ENCODE assay signal across 1 cellular context in the genomic region with DNA sequence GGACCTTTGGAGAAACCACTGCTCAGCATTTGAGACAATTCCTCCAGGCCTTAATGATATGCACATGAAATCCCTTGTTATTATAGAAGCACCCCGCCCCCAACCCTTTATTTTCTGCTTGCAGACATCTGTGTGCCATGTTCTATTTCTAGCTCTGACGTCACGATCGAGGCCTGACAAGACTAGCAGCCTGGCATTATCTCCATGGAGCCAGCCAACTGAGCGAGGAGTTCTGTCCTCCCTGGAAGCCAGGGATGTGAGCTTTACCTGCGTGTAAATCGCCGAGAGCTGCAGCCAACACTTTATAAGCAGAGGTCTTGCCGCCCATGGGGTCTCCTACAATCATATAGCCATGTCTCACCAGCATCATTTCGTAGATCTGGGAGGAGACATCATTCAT.
TF ChIP-seq lines count a peak whose summit lies in the region.

No MANE protein-coding gene starts in this region.

TF ChIP-seq in GM23338, 12 proteins besides CTCF, POLR2A, EP300 and RAD21 (continued from another document):
- TF ChIP-seq, protein P1, sequence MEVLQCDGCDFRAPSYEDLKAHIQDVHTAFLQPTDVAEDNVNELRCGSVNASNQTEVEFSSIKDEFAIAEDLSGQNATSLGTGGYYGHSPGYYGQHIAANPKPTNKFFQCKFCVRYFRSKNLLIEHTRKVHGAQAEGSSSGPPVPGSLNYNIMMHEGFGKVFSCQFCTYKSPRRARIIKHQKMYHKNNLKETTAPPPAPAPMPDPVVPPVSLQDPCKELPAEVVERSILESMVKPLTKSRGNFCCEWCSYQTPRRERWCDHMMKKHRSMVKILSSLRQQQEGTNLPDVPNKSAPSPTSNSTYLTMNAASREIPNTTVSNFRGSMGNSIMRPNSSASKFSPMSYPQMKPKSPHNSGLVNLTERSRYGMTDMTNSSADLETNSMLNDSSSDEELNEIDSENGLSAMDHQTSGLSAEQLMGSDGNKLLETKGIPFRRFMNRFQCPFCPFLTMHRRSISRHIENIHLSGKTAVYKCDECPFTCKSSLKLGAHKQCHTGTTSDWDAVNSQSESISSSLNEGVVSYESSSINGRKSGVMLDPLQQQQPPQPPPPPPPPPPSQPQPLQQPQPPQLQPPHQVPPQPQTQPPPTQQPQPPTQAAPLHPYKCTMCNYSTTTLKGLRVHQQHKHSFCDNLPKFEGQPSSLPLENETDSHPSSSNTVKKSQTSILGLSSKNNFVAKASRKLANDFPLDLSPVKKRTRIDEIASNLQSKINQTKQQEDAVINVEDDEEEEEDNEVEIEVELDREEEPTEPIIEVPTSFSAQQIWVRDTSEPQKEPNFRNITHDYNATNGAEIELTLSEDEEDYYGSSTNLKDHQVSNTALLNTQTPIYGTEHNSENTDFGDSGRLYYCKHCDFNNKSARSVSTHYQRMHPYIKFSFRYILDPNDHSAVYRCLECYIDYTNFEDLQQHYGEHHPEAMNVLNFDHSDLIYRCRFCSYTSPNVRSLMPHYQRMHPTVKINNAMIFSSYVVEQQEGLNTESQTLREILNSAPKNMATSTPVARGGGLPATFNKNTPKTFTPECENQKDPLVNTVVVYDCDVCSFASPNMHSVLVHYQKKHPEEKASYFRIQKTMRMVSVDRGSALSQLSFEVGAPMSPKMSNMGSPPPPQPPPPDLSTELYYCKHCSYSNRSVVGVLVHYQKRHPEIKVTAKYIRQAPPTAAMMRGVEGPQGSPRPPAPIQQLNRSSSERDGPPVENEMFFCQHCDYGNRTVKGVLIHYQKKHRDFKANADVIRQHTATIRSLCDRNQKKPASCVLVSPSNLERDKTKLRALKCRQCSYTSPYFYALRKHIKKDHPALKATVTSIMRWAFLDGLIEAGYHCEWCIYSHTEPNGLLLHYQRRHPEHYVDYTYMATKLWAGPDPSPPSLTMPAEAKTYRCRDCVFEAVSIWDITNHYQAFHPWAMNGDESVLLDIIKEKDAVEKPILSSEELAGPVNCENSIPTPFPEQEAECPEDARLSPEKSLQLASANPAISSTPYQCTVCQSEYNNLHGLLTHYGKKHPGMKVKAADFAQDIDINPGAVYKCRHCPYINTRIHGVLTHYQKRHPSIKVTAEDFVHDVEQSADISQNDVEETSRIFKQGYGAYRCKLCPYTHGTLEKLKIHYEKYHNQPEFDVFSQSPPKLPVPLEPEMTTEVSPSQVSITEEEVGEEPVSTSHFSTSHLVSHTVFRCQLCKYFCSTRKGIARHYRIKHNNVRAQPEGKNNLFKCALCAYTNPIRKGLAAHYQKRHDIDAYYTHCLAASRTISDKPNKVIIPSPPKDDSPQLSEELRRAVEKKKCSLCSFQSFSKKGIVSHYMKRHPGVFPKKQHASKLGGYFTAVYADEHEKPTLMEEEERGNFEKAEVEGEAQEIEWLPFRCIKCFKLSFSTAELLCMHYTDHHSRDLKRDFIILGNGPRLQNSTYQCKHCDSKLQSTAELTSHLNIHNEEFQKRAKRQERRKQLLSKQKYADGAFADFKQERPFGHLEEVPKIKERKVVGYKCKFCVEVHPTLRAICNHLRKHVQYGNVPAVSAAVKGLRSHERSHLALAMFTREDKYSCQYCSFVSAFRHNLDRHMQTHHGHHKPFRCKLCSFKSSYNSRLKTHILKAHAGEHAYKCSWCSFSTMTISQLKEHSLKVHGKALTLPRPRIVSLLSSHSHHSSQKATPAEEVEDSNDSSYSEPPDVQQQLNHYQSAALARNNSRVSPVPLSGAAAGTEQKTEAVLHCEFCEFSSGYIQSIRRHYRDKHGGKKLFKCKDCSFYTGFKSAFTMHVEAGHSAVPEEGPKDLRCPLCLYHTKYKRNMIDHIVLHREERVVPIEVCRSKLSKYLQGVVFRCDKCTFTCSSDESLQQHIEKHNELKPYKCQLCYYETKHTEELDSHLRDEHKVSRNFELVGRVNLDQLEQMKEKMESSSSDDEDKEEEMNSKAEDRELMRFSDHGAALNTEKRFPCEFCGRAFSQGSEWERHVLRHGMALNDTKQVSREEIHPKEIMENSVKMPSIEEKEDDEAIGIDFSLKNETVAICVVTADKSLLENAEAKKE (CRISPR knock-in tag; IDR thresholded peaks at IDR 0.05) = no peak
